10 cellular contexts compared by ENCODE assay signal in genomic region chr9:90095682-90096081, GRCh38.
DNase-seq lines count a peak whose midpoint lies in the region; ATAC-seq and TF ChIP-seq lines count a peak whose summit lies in the region.
"Had no signal": no experiment of that assay in that cellular context is flagged by ENCODE, and none has a peak within 500 bp of the region (broad histone marks: within the 10 kb centered on the region; RNA-seq: fewer than 3 reads in every experiment).

No MANE protein-coding gene starts in this region.

- CTCF ChIA-PET in SK-N-SH (lab: Yijun Ruan, JAX), result interaction anchor here (0.8 to 7.3 kb wide), 7 partner anchors 15 to 491 kb away, joined by 3 to 288 read pairs (median 3); partner anchors contain the start of gene GADD45G

- no peaks in the 10 kb centered on the region for H4K20me1 ChIP-seq in SK-N-SH (ENCODE audit: insufficient read depth)

- H3K9me2 ChIP-seq in SK-N-SH, result no peaks in the 10 kb centered on the region

- H3K4me2 ChIP-seq in SK-N-SH, result no peak overlapping the region

- no peaks in the 10 kb centered on the region for H3F3A ChIP-seq in SK-N-SH (replicated peaks; ENCODE audit: insufficient read depth)

- H3K79me2 ChIP-seq in SK-N-SH (ENCODE audit: insufficient read depth), result no peaks in the 10 kb centered on the region

- POLR2A ChIA-PET in SK-N-SH (lab: Yijun Ruan, JAX), result interaction anchor here (1.3 to 1.5 kb wide), 2 partner anchors 491 to 492 kb away, joined by 4 to 5 read pairs; partner anchors contain the start of gene GADD45G

- H3K9ac ChIP-seq in SK-N-SH, result no peak overlapping the region

- H3K4me1 ChIP-seq in SK-N-SH (ENCODE audit: control insufficient read depth in 1 of 2, insufficient read depth in 2 of 2, low read depth in 1 of 2, low read length in 1 of 2), result peaks cover 0 to 17% of the 10 kb centered on the region in 2 experiments; a peak in 1 of 4 replicates

- no peak for TF ChIP-seq EP300 in SK-N-SH (IDR thresholded peaks at IDR 0.05; ENCODE audit: borderline replicate concordance in 1 of 2, low read depth in 1 of 2, low read length in 1 of 2)

- no peak overlapping the region for H2AFZ ChIP-seq in SK-N-SH (ENCODE audit: low read depth)

- no peak for TF ChIP-seq CTCF in SK-N-SH (IDR thresholded peaks at IDR 0.05)

- no peak overlapping the region for H3K27ac ChIP-seq in SK-N-SH (ENCODE audit: low read depth in 2 of 2, low read length in 1 of 2)
- H3K27ac ChIP-seq: 22Rv1 had no signal

- no peak for TF ChIP-seq RAD21 in SK-N-SH (IDR thresholded peaks at IDR 0.05; ENCODE audit: low read length)

- H3K36me3 ChIP-seq in SK-N-SH (replicated peaks in 1 of 2; ENCODE audit: control insufficient read depth in 1 of 2, insufficient read depth in 2 of 2, low read length in 1 of 2), result no peaks in the 10 kb centered on the region

- H3K27me3 ChIP-seq in SK-N-SH (ENCODE audit: insufficient read depth), result no peaks in the 10 kb centered on the region

- 56% methylated on average over 11 of the region's 11 CpGs for WGBS in SK-N-SH (ENCODE audit: low lambda C conversion rate)

- DNase-seq in SK-N-SH, result peak; percentile 43
- peak; percentile 73 for DNase-seq in NCI-H187 treated with DMSO at 0.1 percent for 48 hours (lab: John Stamatoyannopoulos, UW)
- DNase-seq in RPMI8226, result peak; percentile 28
- DNase-seq in retina, result peak; percentile 85
- DNase-seq in HPDE6-E6E7 (ENCODE audit: extremely low spot score), result no peak
- no peak for DNase-seq in activated naive CD4-positive, alpha-beta T cell (lab: John Stamatoyannopoulos, UW)
- DNase-seq: activated CD4-positive, alpha-beta T cell treated with anti-CD3 and anti-CD28 coated beads for 4 hours had no signal

- no peak for ATAC-seq in SK-N-SH treated with all-trans-retinoic acid at 6 μM for 48 hours
- ATAC-seq in GM21737 (IDR thresholded peaks at IDR 0.05; ENCODE audit: unreplicated experiment), result no peak

- H3K4me3 ChIP-seq in SK-N-SH (ENCODE audit: low read depth in 2 of 2, low read length in 1 of 2), result no peak overlapping the region

- no peaks in the 10 kb centered on the region for H3K9me3 ChIP-seq in SK-N-SH

TF ChIP-seq in SK-N-SH, 30 proteins besides CTCF, POLR2A, EP300 and RAD21:
- TF ChIP-seq MAX (IDR thresholded peaks at IDR 0.05; ENCODE audit: low read depth) (no peak), POLR2AphosphoS5 (IDR thresholded peaks at IDR 0.05; ENCODE audit: low read depth, low read length) (no peak), NRF1 (IDR thresholded peaks at IDR 0.05; ENCODE audit: low read depth, low read length) (no peak), ELF1 (IDR thresholded peaks at IDR 0.05) (no peak), RFX5 (IDR thresholded peaks at IDR 0.05; ENCODE audit: low read length) (no peak), EZH2phosphoT487 (IDR thresholded peaks at IDR 0.05; ENCODE audit: borderline replicate concordance, low read depth) (no peak), SIN3A (IDR thresholded peaks at IDR 0.05; ENCODE audit: borderline replicate concordance, low read depth, low read length) (no peak), TCF12 (IDR thresholded peaks at IDR 0.05) (no peak), RXRA (IDR thresholded peaks at IDR 0.05; ENCODE audit: borderline replicate concordance, low read depth) (no peak), MEF2A (IDR thresholded peaks at IDR 0.05; ENCODE audit: borderline replicate concordance, low read depth) (no peak)

TF ChIP-seq in SK-N-SH treated with all-trans-retinoic acid at 6 μM for 48 hours, 23 proteins besides CTCF, POLR2A, EP300 and RAD21:
- TF ChIP-seq SNAI2 (CRISPR knock-in tag; IDR thresholded peaks at IDR 0.05), result no peak
- TF ChIP-seq BACH2 (CRISPR knock-in tag; IDR thresholded peaks at IDR 0.05; ENCODE audit: borderline replicate concordance), result no peak
- TF ChIP-seq ZNF70 (CRISPR knock-in tag; IDR thresholded peaks at IDR 0.05), result no peak
- TF ChIP-seq CSDC2 (CRISPR knock-in tag; IDR thresholded peaks at IDR 0.05), result no peak
- TF ChIP-seq TSHZ2 (CRISPR knock-in tag; IDR thresholded peaks at IDR 0.05), result no peak

Comparison
In these comparisons a context has a peak if more than half of its experiments do, and no peak if none do; other contexts are left out.
1. DNase-seq: peak in SK-N-SH (single experiment), NCI-H187 treated with DMSO at 0.1 percent for 48 hours (single experiment), RPMI8226 (single experiment) and retina (single experiment); none in HPDE6-E6E7 (single experiment) and activated naive CD4-positive, alpha-beta T cell (0 of 4).